17 cellular contexts compared by ENCODE assay signal in the genomic region with DNA sequence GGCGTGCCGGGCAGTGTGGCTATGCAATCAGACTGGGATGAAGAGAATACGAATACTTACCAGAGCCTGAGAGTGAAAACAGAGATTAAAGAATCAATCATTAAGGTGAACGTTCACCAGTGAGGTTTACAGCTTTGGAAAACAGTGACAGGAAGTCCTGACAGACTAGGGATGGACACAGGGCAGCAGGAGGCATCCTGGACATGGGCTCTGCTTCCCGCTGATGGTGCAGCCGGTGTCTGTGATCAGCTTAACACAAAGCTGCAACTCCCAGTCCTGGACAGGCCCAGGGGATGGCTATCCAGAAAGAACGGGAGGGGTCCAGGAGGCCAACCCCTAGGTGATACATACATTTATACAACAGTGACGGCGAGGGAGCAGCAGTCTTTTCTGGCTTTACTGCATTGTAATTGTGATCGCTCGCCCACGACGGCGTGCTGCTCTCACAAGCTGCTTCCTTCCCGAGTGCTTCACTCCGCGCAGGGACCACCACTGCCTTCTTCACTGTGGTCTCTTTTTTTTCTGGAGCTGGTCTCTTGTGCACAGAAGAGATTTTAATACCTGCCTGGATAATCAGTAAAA.
"Had no signal": no experiment of that assay in that cellular context is flagged by ENCODE, and none has a peak within 500 bp of the region (broad histone marks: within the 10 kb centered on the region; RNA-seq: fewer than 3 reads in every experiment).

No MANE protein-coding gene starts in this region.

- H3K27me3 ChIP-seq: esophagus squamous epithelium, upper lobe of right lung had no signal

- ATAC-seq: activated naive CD4-positive, alpha-beta T cell treated with anti-CD3 and anti-CD28 coated beads, Interleukin-2, amount 50 U/mL, for 72 hours; sciatic nerve; upper lobe of right lung had no signal

- H3K4me3 Mint-ChIP-seq: neural crest cell had no signal

- H3K27ac ChIP-seq: esophagus squamous epithelium, SK-N-MC, thoracic aorta, upper lobe of right lung had no signal

- DNase-seq: activated CD4-positive, alpha-beta T cell treated with anti-CD3 and anti-CD28 coated beads, Interleukin-2, amount 50 U/mL, for 48 hours; activated CD4-positive, CD25-positive, alpha-beta regulatory T cell treated with anti-CD3 and anti-CD28 coated beads, Interleukin-2, amount 50 U/mL, for 72 hours; activated gamma-delta T cell; activated T-cell treated with anti-CD3 and anti-CD28 coated beads, Interleukin-2, amount 50 U/mL, for 48 hours; esophagus squamous epithelium; kidney glomerular epithelial cell; T1000; upper lobe of right lung had no signal

- H3K4me3 ChIP-seq: esophagus squamous epithelium, psoas muscle, SK-N-MC, thoracic aorta, upper lobe of right lung had no signal

- FAIRE-seq: bronchial epithelial cell, colon, endothelial cell of umbilical vein had no signal

- H3K9me3 Mint-ChIP-seq: activated naive CD4-positive, alpha-beta T cell treated with anti-CD3 and anti-CD28 coated beads, Interleukin-2, amount 50 U/mL, for 72 hours; neural crest cell had no signal

- H3K9me3 ChIP-seq: esophagus squamous epithelium, psoas muscle, thoracic aorta, upper lobe of right lung had no signal

- H3K4me1 ChIP-seq: upper lobe of right lung had no signal
